Comparison of ENCODE assay signal across 18 cellular contexts in genomic region chr3:52517796-52518722, GRCh38. TPM values are rescaled to one million over a fixed set of nuclear protein-coding genes. Genes with fewer than 3 reads are reported as not detected.
DNase-seq lines count a peak whose midpoint lies in the region; ATAC-seq and TF ChIP-seq lines count a peak whose summit lies in the region.
"Had no signal": no experiment of that assay in that cellular context is flagged by ENCODE, and none has a peak within 500 bp of the region (broad histone marks: within the 10 kb centered on the region; RNA-seq: fewer than 3 reads in every experiment).

No MANE protein-coding gene starts in this region.

- no peak overlapping the region; the same call in 1 of the 2 replicates for H3K9ac ChIP-seq in HUES64 (ENCODE audit: low read depth, low read length)

- H3K27me3 ChIP-seq in AG04450 (ENCODE audit: control insufficient read depth, insufficient read depth, low read length) (peaks cover 11% of the 10 kb centered on the region), HUES64 (ENCODE audit: insufficient read depth, low read length) (peaks cover 8% of the 10 kb centered on the region)
- H3K27me3 ChIP-seq: adrenal gland had no signal

- CTCF ChIA-PET in AG04450 (lab: Charles Lee) = interaction anchor here (0.8 kb wide), 2 partner anchors 106 to 178 kb away, joined by 3 to 4 read pairs; no protein-coding TSS in a partner anchor

- TF ChIP-seq CTCF in AG04450 (IDR thresholded peaks at IDR 0.05; ENCODE audit: low read depth, low read length) (no peak), retinal pigment epithelial cell (conservative IDR thresholded peaks at IDR 0.05; ENCODE audit: low read depth, low read length) (no peak)

- no peaks in the 10 kb centered on the region for H3K4me1 ChIP-seq in HUES64 (ENCODE audit: insufficient read depth, low read length)
- H3K4me1 ChIP-seq: adrenal gland, SJCRH30 had no signal

- H3K4me3 ChIP-seq in AG04450 (ENCODE audit: low read depth, low read length) (peak overlapping the region; percentile 41), HUES64 (ENCODE audit: low read length) (peak overlapping the region; percentile 52), iPS-11a (ENCODE audit: low read depth, low read length) (peak overlapping the region; percentile 27), retinal pigment epithelial cell (ENCODE audit: low read length) (peak overlapping the region; percentile 24)
- H3K4me3 ChIP-seq: mucosa of descending colon, SJCRH30 had no signal

- WGBS in HUES64 = 87% methylated on average over 25 of the region's 25 CpGs

- H3K27ac ChIP-seq in AG04450 (ENCODE audit: low read depth, low read length) = no peak overlapping the region
- no peak overlapping the region for H3K27ac ChIP-seq in HUES64 (ENCODE audit: low read depth, low read length)
- H3K27ac ChIP-seq: SJCRH30 had no signal

- H3K36me3 ChIP-seq in HUES64 (ENCODE audit: insufficient read depth, low read length) = no peaks in the 10 kb centered on the region
- H3K36me3 ChIP-seq: SJCRH30 had no signal

- ATAC-seq in GM18858 (IDR thresholded peaks at IDR 0.05; ENCODE audit: unreplicated experiment) = no peak
- ATAC-seq: stimulated activated naive CD8-positive, alpha-beta T cell treated with anti-CD3 and anti-CD28 coated beads, Interleukin-15, Interleukin-2, amounts not matched to agents 100 U/mL and 50 U/mL, for 24 hours had no signal

- POLR2A ChIA-PET in AG04450 (lab: Yijun Ruan, JAX) = interaction anchor here (1.1 kb wide), 1 partner anchor 14 kb away, joined by 3 read pairs; no protein-coding TSS in a partner anchor

- H3K9me3 ChIP-seq in AG04450 (ENCODE audit: control insufficient read depth, insufficient read depth, low read length) (no peaks in the 10 kb centered on the region; the same call in 1 of the 2 replicates), HUES64 (ENCODE audit: insufficient read depth, low read depth, low read length) (no peaks in the 10 kb centered on the region)
- H3K9me3 ChIP-seq: adrenal gland, mucosa of descending colon, SJCRH30 had no signal

- no peak for DNase-seq in AG04450 (ENCODE audit: low read depth, low spot score)
- DNase-seq in retinal pigment epithelial cell (ENCODE audit: low read depth) = no peak
- no peak for DNase-seq in NCI-H748 (lab: John Stamatoyannopoulos, UW; ENCODE audit: unreplicated experiment)
- DNase-seq in NK-92 (lab: John Stamatoyannopoulos, UW; ENCODE audit: unreplicated experiment) = no peak
- no peak for DNase-seq in DMS79 (lab: John Stamatoyannopoulos, UW)
- DNase-seq: Calu3; cerebellar nuclear complex; islet precursor cell; NCI-H187 treated with DMSO at 0.1 percent for 48 hours; NCI-H446; SJCRH30; stimulated activated CD4-positive, alpha-beta T cell treated with anti-CD3 and anti-CD28 coated beads, Interleukin-12 subunit alpha, Interleukin-12 subunit beta, amount 100 ng/mL, for 4 hours; stimulated activated naive CD8-positive, alpha-beta T cell treated with anti-CD3 and anti-CD28 coated beads, Interleukin-15, Interleukin-2, amounts not matched to agents 100 U/mL and 50 U/mL, for 24 hours had no signal

RNA-seq across cellular contexts. Expression of gene NT5DC2, which starts 15.6 kb away (rescaled TPM):
- 97.9 and 154 TPM in 2 replicates for polyA plus RNA-seq in AG04450 (2011; rRNA removed)
- polyA minus RNA-seq in AG04450 (2011; rRNA and poly(A)+ RNA removed) = 130 and 174 TPM in 2 replicates
- polyA plus RNA-seq in HUES64 (2013, experiment 1 of 2) = 301 TPM
- polyA plus RNA-seq in HUES64 (2013, experiment 2 of 2) = 314 TPM

RNA-seq across cellular contexts. Expression of gene UQCC5, which starts 18.3 kb away (rescaled TPM):
- polyA plus RNA-seq in AG04450 (2011; rRNA removed) = 8.7 and 9.5 TPM in 2 replicates
- polyA minus RNA-seq in AG04450 (2011; rRNA and poly(A)+ RNA removed) = 3.9 and 6.4 TPM in 2 replicates
- 47.5 TPM for polyA plus RNA-seq in HUES64 (2013, experiment 1 of 2)
- polyA plus RNA-seq in HUES64 (2013, experiment 2 of 2) = 56.9 TPM

RNA-seq across cellular contexts. Expression of gene STAB1, which starts 22.9 kb away (rescaled TPM):
- 0.02 TPM in 1 of 2 replicates, not detected in the other for polyA plus RNA-seq in AG04450 (2011; rRNA removed)
- 0.09 TPM in 1 of 2 replicates, not detected in the other for polyA minus RNA-seq in AG04450 (2011; rRNA and poly(A)+ RNA removed)
- polyA plus RNA-seq in HUES64 (2013, experiment 1 of 2) = 0.15 TPM
- 0.32 TPM for polyA plus RNA-seq in HUES64 (2013, experiment 2 of 2)
